Comparison of ENCODE assay signal across 19 cellular contexts in genomic region chr22:30268331-30268730, GRCh38. TPM values are rescaled to one million over a fixed set of nuclear protein-coding genes. Genes with fewer than 3 reads are reported as not detected.
DNase-seq lines count a peak whose midpoint lies in the region; ATAC-seq and TF ChIP-seq lines count a peak whose summit lies in the region.
"Had no signal": no experiment of that assay in that cellular context is flagged by ENCODE, and none has a peak within 500 bp of the region (broad histone marks: within the 10 kb centered on the region; RNA-seq: fewer than 3 reads in every experiment).

No MANE protein-coding gene starts in this region.

- CTCF ChIA-PET in activated CD8-positive, alpha-beta T cell treated with anti-CD3 and anti-CD28 coated beads for 36 hours (lab: Charles Lee) = interaction anchor here (1.0 to 4.4 kb wide), 6 partner anchors 12 to 161 kb away, joined by 3 to 33 read pairs (median 4); partner anchors contain the start of genes CASTOR1, RNF215 and SEC14L2

- H3K4me3 ChIP-seq in MG63 (no peak overlapping the region), dorsolateral prefrontal cortex (no peak overlapping the region)
- H3K4me3 ChIP-seq: body of pancreas, coronary artery had no signal

- no peaks in the 10 kb centered on the region for H3K9me3 Mint-ChIP-seq in activated CD8-positive, alpha-beta T cell treated with anti-CD3 and anti-CD28 coated beads for 36 hours
- no peaks in the 10 kb centered on the region for H3K9me3 Mint-ChIP-seq in memory B cell

- no peak for TF ChIP-seq CTCF in activated CD8-positive, alpha-beta T cell treated with anti-CD3 and anti-CD28 coated beads for 36 hours (IDR thresholded peaks at IDR 0.05)
- no peak for TF ChIP-seq CTCF in dorsolateral prefrontal cortex (IDR thresholded peaks at IDR 0.05 in 54 of 56, conservative IDR thresholded peaks at IDR 0.05 in 2 of 56; ENCODE audit: low read depth in 1 of 56, partially characterized antibody in 56 of 56)

- ATAC-seq in Right ventricle myocardium inferior = no peak
- no peak for ATAC-seq in left ventricle myocardium superior
- no peak for ATAC-seq in activated CD8-positive, alpha-beta T cell treated with anti-CD3 and anti-CD28 coated beads for 36 hours
- no peak for ATAC-seq in memory B cell (ENCODE audit: low read depth)
- ATAC-seq in HG02623 (IDR thresholded peaks at IDR 0.05; ENCODE audit: unreplicated experiment) = no peak
- ATAC-seq: body of pancreas had no signal

- intact Hi-C loops in Right ventricle myocardium inferior (cut with DNase I) = no loop called here
- intact Hi-C loops in left ventricle myocardium superior (cut with micrococcal nuclease) = no loop called here
- intact Hi-C loops in activated CD8-positive, alpha-beta T cell treated with anti-CD3 and anti-CD28 coated beads for 36 hours (cut with micrococcal nuclease) = no loop called here
- intact Hi-C loops in dorsolateral prefrontal cortex (cut with DNase I) = no loop called here

- peak; percentile 20 for DNase-seq in Right ventricle myocardium inferior (ENCODE audit: missing footprints)
- DNase-seq in left ventricle myocardium superior = no peak
- DNase-seq in activated CD8-positive, alpha-beta T cell treated with anti-CD3 and anti-CD28 coated beads for 36 hours = no peak
- DNase-seq in memory B cell (ENCODE audit: low spot score in 2 of 2) = no peak
- DNase-seq in OCI-M2 (lab: John Stamatoyannopoulos, UW; ENCODE audit: unreplicated experiment) = no peak
- no peak for DNase-seq in MG63
- DNase-seq in dorsolateral prefrontal cortex = no peak
- DNase-seq: activated CD4-positive, CD25-positive, alpha-beta regulatory T cell treated with anti-CD3 and anti-CD28 coated beads, Interleukin-2, amount 50 U/mL, for 72 hours; DMS153; H7; NCI-H146; NCI-H2227 treated with DMSO at 0.1 percent for 48 hours had no signal

- peak overlapping the region in 9 of 59 donors; percentile 11 to 84 (median 75) for H3K27ac ChIP-seq in dorsolateral prefrontal cortex
- H3K27ac ChIP-seq: body of pancreas, epithelial cell of prostate had no signal

- peaks cover 35% of the 10 kb centered on the region for H3K4me1 Mint-ChIP-seq in activated CD8-positive, alpha-beta T cell treated with anti-CD3 and anti-CD28 coated beads for 36 hours (ENCODE audit: low read depth)
- peaks cover 25% of the 10 kb centered on the region for H3K4me1 Mint-ChIP-seq in memory B cell

- no peaks in the 10 kb centered on the region for H3K36me3 ChIP-seq in MG63

- H3K36me3 Mint-ChIP-seq in activated CD8-positive, alpha-beta T cell treated with anti-CD3 and anti-CD28 coated beads for 36 hours (ENCODE audit: low read depth) = peaks cover 51% of the 10 kb centered on the region
- H3K36me3 Mint-ChIP-seq in memory B cell = peaks cover 6% of the 10 kb centered on the region

- H3K27ac Mint-ChIP-seq in activated CD8-positive, alpha-beta T cell treated with anti-CD3 and anti-CD28 coated beads for 36 hours = peak overlapping the region; percentile 99
- peak overlapping the region; percentile 97 for H3K27ac Mint-ChIP-seq in memory B cell

- no peaks in the 10 kb centered on the region for H3K27me3 ChIP-seq in MG63
- H3K27me3 ChIP-seq in dorsolateral prefrontal cortex = no peaks in the 10 kb centered on the region
- H3K27me3 ChIP-seq: body of pancreas had no signal

- no peaks in the 10 kb centered on the region for H3K27me3 Mint-ChIP-seq in activated CD8-positive, alpha-beta T cell treated with anti-CD3 and anti-CD28 coated beads for 36 hours
- no peaks in the 10 kb centered on the region for H3K27me3 Mint-ChIP-seq in memory B cell

- POLR2A ChIA-PET in activated CD8-positive, alpha-beta T cell treated with anti-CD3 and anti-CD28 coated beads for 36 hours (lab: Charles Lee) = interaction anchor here (0.8 to 1.6 kb wide), 5 partner anchors 10 to 126 kb away, joined by 3 to 5 read pairs (median 3); no protein-coding TSS in a partner anchor

- peak overlapping the region; percentile 95 for H3K4me3 Mint-ChIP-seq in activated CD8-positive, alpha-beta T cell treated with anti-CD3 and anti-CD28 coated beads for 36 hours
- peak overlapping the region; percentile 54 for H3K4me3 Mint-ChIP-seq in memory B cell

- no peaks in the 10 kb centered on the region for H3K9me3 ChIP-seq in MG63
- H3K9me3 ChIP-seq: body of pancreas had no signal

RNA-seq across cellular contexts. Expression of gene OSM, which starts 1.7 kb away (rescaled TPM):
- total RNA-seq in Right ventricle myocardium inferior (0.19 TPM), left ventricle myocardium superior (not detected), dorsolateral prefrontal cortex (1 to 10 TPM in 27 of 120 experiments, under 1 TPM in 47, not detected in 46; 0.23 to 6.7 (median 0.77) TPM)
- total RNA-seq in activated CD8-positive, alpha-beta T cell treated with anti-CD3 and anti-CD28 coated beads for 36 hours = 10 to 100 TPM; 44.3 to 45.7 TPM
- total RNA-seq in MG63 (2014; rRNA removed; shearing (Covaris generic); ENCODE audit: low replicate concordance) = not detected in 2 replicates
- total RNA-seq: body of pancreas, glomerular endothelial cell, H7, HT1080, renal cortical epithelial cell had no signal

RNA-seq across cellular contexts. Expression of gene CASTOR1, which starts 21.0 kb away (rescaled TPM):
- total RNA-seq in Right ventricle myocardium inferior (8.2 TPM), left ventricle myocardium superior (7.6 TPM), dorsolateral prefrontal cortex (10 to 100 TPM in 109 of 120 experiments, 1 to 10 TPM in 11; 4.6 to 43.5 (median 15.5) TPM)
- total RNA-seq in activated CD8-positive, alpha-beta T cell treated with anti-CD3 and anti-CD28 coated beads for 36 hours = 1 to 10 TPM; 4.2 to 5.1 TPM
- total RNA-seq in MG63 (2014; rRNA removed; shearing (Covaris generic); ENCODE audit: low replicate concordance) = 2.3 and 4.1 TPM in 2 replicates

RNA-seq across cellular contexts. Expression of gene LIF, which starts 21.8 kb away (rescaled TPM):
- total RNA-seq in Right ventricle myocardium inferior = 0.27 TPM
- total RNA-seq in left ventricle myocardium superior = 0.64 TPM
- 100 to 1,000 TPM; 160 to 161 TPM for total RNA-seq in activated CD8-positive, alpha-beta T cell treated with anti-CD3 and anti-CD28 coated beads for 36 hours
- 11.1 and 13.0 TPM in 2 replicates for total RNA-seq in MG63 (2014; rRNA removed; shearing (Covaris generic); ENCODE audit: low replicate concordance)
- total RNA-seq in dorsolateral prefrontal cortex = 1 to 10 TPM in 24 of 120 experiments, under 1 TPM in 53, not detected in 43; 0.10 to 6.6 (median 0.61) TPM

RNA-seq across cellular contexts. Expression of gene TBC1D10A, which starts 58.4 kb away (rescaled TPM):
- 7.1 TPM for total RNA-seq in Right ventricle myocardium inferior
- 6.2 TPM for total RNA-seq in left ventricle myocardium superior
- total RNA-seq in activated CD8-positive, alpha-beta T cell treated with anti-CD3 and anti-CD28 coated beads for 36 hours = 10 to 100 TPM; 20.5 to 21.1 TPM
- total RNA-seq in MG63 (2014; rRNA removed; shearing (Covaris generic); ENCODE audit: low replicate concordance) = 17.5 and 25.7 TPM in 2 replicates
- total RNA-seq in dorsolateral prefrontal cortex = 10 to 100 TPM in 116 of 120 experiments, 1 to 10 TPM in 4; 8.7 to 34.6 (median 16.2) TPM

Comparison
In these comparisons a context has a peak if more than half of its experiments do, and no peak if none do; other contexts are left out.
1. RNA of gene OSM, which starts 1.7 kb away (total RNA-seq): 44.3 to 45.7 TPM in activated CD8-positive, alpha-beta T cell treated with anti-CD3 and anti-CD28 coated beads for 36 hours; 0.23 to 6.7 TPM in dorsolateral prefrontal cortex, 0.19 TPM in Right ventricle myocardium inferior (single experiment), not detected in left ventricle myocardium superior (single experiment) and not detected in MG63; every median in the first group is over 4 times any median in the second.
2. RNA of gene LIF, which starts 21.8 kb away (total RNA-seq): 160 to 161 TPM in activated CD8-positive, alpha-beta T cell treated with anti-CD3 and anti-CD28 coated beads for 36 hours; 11.1 to 13.0 TPM in MG63, 0.64 TPM in left ventricle myocardium superior (single experiment), 0.10 to 6.6 TPM in dorsolateral prefrontal cortex and 0.27 TPM in Right ventricle myocardium inferior (single experiment); every median in the first group is over 10 times any median in the second.